Comparison of ENCODE assay signal across 8 cellular contexts in genomic region chr2:112644933-112645395, GRCh38. TPM values are rescaled to one million over a fixed set of nuclear protein-coding genes. Genes with fewer than 3 reads are reported as not detected.
DNase-seq lines count a peak whose midpoint lies in the region; ATAC-seq and TF ChIP-seq lines count a peak whose summit lies in the region.

No MANE protein-coding gene starts in this region.

- peak overlapping the region; percentile 68 for H3K4me3 Mint-ChIP-seq in mesothelial cell of epicardium

- H3K27me3 Mint-ChIP-seq in mesothelial cell of epicardium (ENCODE audit: low read depth), result peaks cover 14% of the 10 kb centered on the region

- peak overlapping the region; percentile 64 for H3K27ac Mint-ChIP-seq in mesothelial cell of epicardium

- peaks cover 6% of the 10 kb centered on the region for H3K36me3 Mint-ChIP-seq in mesothelial cell of epicardium

- no peaks in the 10 kb centered on the region for H3K9me3 Mint-ChIP-seq in mesothelial cell of epicardium

- peaks cover 35% of the 10 kb centered on the region for H3K4me1 Mint-ChIP-seq in mesothelial cell of epicardium

- DNase-seq in NCI-H2029 treated with DMSO at 0.1 percent for 48 hours (lab: John Stamatoyannopoulos, UW) (peak; percentile 21), NCI-H2029 (lab: John Stamatoyannopoulos, UW) (no peak), Kasumi-1 (lab: John Stamatoyannopoulos, UW) (peak; percentile 73 to 78), cerebellum (ENCODE audit: low spot score) (peak; percentile 83), mesothelial cell of epicardium (ENCODE audit: low spot score in 2 of 2, unreplicated experiment in 2 of 2) (no peak)

- TF ChIP-seq CTCF in mesothelial cell of epicardium (IDR thresholded peaks at IDR 0.05; ENCODE audit: unreplicated experiment), result no peak

- ATAC-seq in GM19397 (IDR thresholded peaks at IDR 0.05; ENCODE audit: unreplicated experiment) (no peak), GM18498 (IDR thresholded peaks at IDR 0.05; ENCODE audit: unreplicated experiment) (no peak), HG03108 (IDR thresholded peaks at IDR 0.05; ENCODE audit: unreplicated experiment) (no peak)

RNA-seq across cellular contexts. Expression of gene SLC20A1, which starts 0.8 kb away (rescaled TPM):
- total RNA-seq in cerebellum (46.5 TPM), mesothelial cell of epicardium (41.6 to 46.9 TPM (median 46.3 TPM) in 3 replicates)

Comparison
In these comparisons a context has a peak if more than half of its experiments do, and no peak if none do; other contexts are left out.
1. DNase-seq: peak in NCI-H2029 treated with DMSO at 0.1 percent for 48 hours (single experiment), Kasumi-1 (2 of 2) and cerebellum (single experiment); none in NCI-H2029 (single experiment) and mesothelial cell of epicardium (0 of 2).